Comparison of ENCODE assay signal across 21 cellular contexts in the genomic region with DNA sequence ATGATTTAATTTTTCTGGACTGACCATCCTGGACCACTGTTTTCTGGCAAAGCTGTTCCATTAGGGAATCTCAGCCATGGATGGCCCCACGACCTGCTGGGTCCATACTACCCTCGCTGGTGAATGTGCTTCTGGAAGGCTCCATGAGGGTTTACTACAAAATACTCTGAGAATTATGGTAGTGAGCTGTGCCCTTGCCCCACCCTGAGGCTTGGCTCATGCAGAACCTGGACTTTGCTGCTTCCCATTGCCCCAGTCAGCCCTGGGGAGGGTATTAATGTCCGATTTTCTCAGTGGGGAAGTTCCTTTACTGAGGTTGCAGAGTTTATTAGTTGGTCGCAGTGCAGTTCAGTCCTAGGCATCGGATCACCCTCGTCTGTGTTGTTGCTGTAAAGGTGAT.
"Had no signal": no experiment of that assay in that cellular context is flagged by ENCODE, and none has a peak within 500 bp of the region (broad histone marks: within the 10 kb centered on the region; RNA-seq: fewer than 3 reads in every experiment).

No MANE protein-coding gene starts in this region.

- DNase-seq: activated CD4-positive, alpha-beta T cell treated with anti-CD3 and anti-CD28 coated beads for 36 hours; activated CD4-positive, CD25-positive, alpha-beta regulatory T cell; activated effector memory CD4-positive, alpha-beta T cell treated with anti-CD3 and anti-CD28 coated beads, Interleukin-2, amount 50 U/mL, for 16 hours; activated naive CD4-positive, alpha-beta T cell treated with anti-CD3 and anti-CD28 coated beads for 36 hours; activated naive CD8-positive, alpha-beta T cell treated with anti-CD3 and anti-CD28 coated beads for 36 hours; brain microvascular endothelial cell; caudate nucleus; esophagus squamous epithelium; hippocampal formation; kidney; left lung; lower lobe of right lung; mesenchymal stem cell; right lobe of liver; stimulated activated CD4-positive, alpha-beta T cell treated with anti-CD3 and anti-CD28 coated beads, Interleukin-4, amount 100 ng/mL, for 4 hours; stimulated activated naive B cell treated with anti-CD40 and anti-IgM and Interleukin-4, amounts not matched to agents 10 μg/mL and 1 μg/mL and 100 μg/mL, for 72 hours; tibial artery had no signal

- H3K36me3 ChIP-seq: adrenal gland, ascending aorta, brain microvascular endothelial cell, esophagus squamous epithelium, left lung, lower lobe of right lung, right lobe of liver, suprapubic skin, tibial artery had no signal

- H3K4me1 ChIP-seq: adrenal gland, ascending aorta, left lung, lower lobe of right lung, right lobe of liver, tibial artery had no signal

- H3K27me3 ChIP-seq: ascending aorta, brain microvascular endothelial cell, right lobe of liver had no signal

- ATAC-seq: activated CD4-positive, alpha-beta T cell treated with anti-CD3 and anti-CD28 coated beads for 36 hours; left lung; lower lobe of right lung; natural killer cell treated with Interleukin-12 subunit alpha and Interleukin-12 subunit beta and Interleukin-15 and Interleukin-18, amount 100 ng/mL, for 72 hours; right lobe of liver; stimulated activated naive B cell treated with anti-CD40 and anti-IgM and Interleukin-4, amounts not matched to agents 10 μg/mL and 1 μg/mL and 100 μg/mL, for 72 hours had no signal

- H3K9me3 ChIP-seq: adrenal gland, ascending aorta, esophagus squamous epithelium, left lung, lower lobe of right lung, right lobe of liver, suprapubic skin, tibial artery had no signal

- H3K27ac ChIP-seq: adrenal gland, ascending aorta, brain microvascular endothelial cell, esophagus squamous epithelium, left lung, lower lobe of right lung, right lobe of liver, suprapubic skin, tibial artery had no signal

- H3K4me3 ChIP-seq: adrenal gland, ascending aorta, esophagus squamous epithelium, left lung, lower lobe of right lung, right lobe of liver, suprapubic skin, tibial artery had no signal
